22 cellular contexts compared by ENCODE assay signal in genomic region chr22:16819249-16819648, GRCh38. TPM values are rescaled to one million over a fixed set of nuclear protein-coding genes. Genes with fewer than 3 reads are reported as not detected.
"Had no signal": no experiment of that assay in that cellular context is flagged by ENCODE, and none has a peak within 500 bp of the region (broad histone marks: within the 10 kb centered on the region; RNA-seq: fewer than 3 reads in every experiment).

No MANE protein-coding gene starts in this region.

- H3K27me3 Mint-ChIP-seq: activated naive CD8-positive, alpha-beta T cell treated with anti-CD3 and anti-CD28 coated beads for 36 hours had no signal

- H3K4me3 ChIP-seq: dorsolateral prefrontal cortex, heart right ventricle, mucosa of descending colon, testis had no signal

- H3K36me3 ChIP-seq: heart right ventricle had no signal

- FAIRE-seq: endometrium had no signal

- ATAC-seq: activated T-cell treated with anti-CD3 and anti-CD28 coated beads, Interleukin-2, amount 50 U/mL, for 72 hours; esophagus mucosa; heart right ventricle; left lobe of liver; mucosa of descending colon had no signal

- DNase-seq: activated CD4-positive, alpha-beta T cell treated with anti-CD3 and anti-CD28 coated beads for 1 hour; activated CD4-positive, alpha-beta T cell treated with anti-CD3 and anti-CD28 coated beads, Interleukin-2, amount 50 U/mL, for 48 hours; activated gamma-delta T cell treated with Interleukin-2 at 50 U/mL for 16 hours; activated naive CD8-positive, alpha-beta T cell treated with anti-CD3 and anti-CD28 coated beads for 36 hours; activated T-cell treated with anti-CD3 and anti-CD28 coated beads, Interleukin-2, amount 50 U/mL, for 72 hours; dorsolateral prefrontal cortex; foreskin melanocyte; heart right ventricle; islet precursor cell; mucosa of descending colon; occipital lobe; stimulated activated CD4-positive, alpha-beta T cell treated with anti-CD3 and anti-CD28 coated beads, Interleukin-4, amount 100 ng/mL, for 1 hour; T-helper 9 cell; testis had no signal

- H3K27me3 ChIP-seq: heart right ventricle, testis had no signal

- H3K27ac Mint-ChIP-seq: activated naive CD8-positive, alpha-beta T cell treated with anti-CD3 and anti-CD28 coated beads for 36 hours; activated T-cell treated with anti-CD3 and anti-CD28 coated beads, Interleukin-2, amount 50 U/mL, for 72 hours; nephron; stimulated activated naive CD8-positive, alpha-beta T cell treated with anti-CD3 and anti-CD28 coated beads, Interleukin-15, Interleukin-2, amounts not matched to agents 100 ng/mL and 50 ng/mL, for 24 hours had no signal

- H3K4me3 Mint-ChIP-seq: activated naive CD8-positive, alpha-beta T cell treated with anti-CD3 and anti-CD28 coated beads for 36 hours; activated T-cell treated with anti-CD3 and anti-CD28 coated beads, Interleukin-2, amount 50 U/mL, for 72 hours; nephron; stimulated activated naive CD8-positive, alpha-beta T cell treated with anti-CD3 and anti-CD28 coated beads, Interleukin-15, Interleukin-2, amounts not matched to agents 100 ng/mL and 50 ng/mL, for 24 hours had no signal

- H3K4me1 ChIP-seq: testis had no signal

- H3K27ac ChIP-seq: dorsolateral prefrontal cortex, heart right ventricle, testis had no signal

- H3K4me1 Mint-ChIP-seq: nephron had no signal

- H3K36me3 Mint-ChIP-seq: activated naive CD8-positive, alpha-beta T cell treated with anti-CD3 and anti-CD28 coated beads for 36 hours had no signal

- H3K9me3 ChIP-seq: testis had no signal

RNA-seq across cellular contexts. Expression of gene XKR3, which starts 6.0 kb away (rescaled TPM):
- total RNA-seq: activated naive CD8-positive, alpha-beta T cell treated with anti-CD3 and anti-CD28 coated beads for 36 hours; cerebellum; dorsolateral prefrontal cortex; esophagus mucosa; heart right ventricle; left lobe of liver; mucosa of descending colon; occipital lobe; pulmonary artery endothelial cell; ureter had no signal
- polyA plus RNA-seq: heart right ventricle had no signal
